In genomic region chr6:154197176-154197850, GRCh38 we compare ENCODE assay signal across 14 cellular contexts.
DNase-seq lines count a peak whose midpoint lies in the region; ATAC-seq, FAIRE-seq and TF ChIP-seq lines count a peak whose summit lies in the region.
"Had no signal": no experiment of that assay in that cellular context is flagged by ENCODE, and none has a peak within 500 bp of the region (broad histone marks: within the 10 kb centered on the region; RNA-seq: fewer than 3 reads in every experiment).

No MANE protein-coding gene starts in this region.

- no peak overlapping the region for H3K9ac ChIP-seq in astrocyte (ENCODE audit: low read length)

- intact Hi-C loops in left lung (cut with DNase I) (no loop called here), gastrocnemius medialis (cut with DNase I; ENCODE audit: low total_unique reads) (no loop called here)

- in situ Hi-C loops in G401 (cut with HindIII; ENCODE audit: low sequenced_read_pairs) (no loop called here), gastrocnemius medialis (cut with MboI; ENCODE audit: low sequenced_read_pairs in 4 of 4) (no loop called here)

- H3K4me2 ChIP-seq in astrocyte (ENCODE audit: low read length): no peak overlapping the region

- no peak overlapping the region for H2AFZ ChIP-seq in astrocyte (ENCODE audit: low read depth, low read length)

- no peak overlapping the region for H3K4me3 Mint-ChIP-seq in astrocyte (ENCODE audit: unreplicated experiment)
- H3K4me3 Mint-ChIP-seq: stimulated activated memory B cell treated with anti-CD40 and anti-IgM and Interleukin-4, amounts not matched to agents 10 μg/mL and 1 μg/mL and 100 μg/mL, for 72 hours had no signal

- H3K27ac Mint-ChIP-seq in astrocyte (ENCODE audit: unreplicated experiment): no peak overlapping the region
- H3K27ac Mint-ChIP-seq: stimulated activated memory B cell treated with anti-CD40 and anti-IgM and Interleukin-4, amounts not matched to agents 10 μg/mL and 1 μg/mL and 100 μg/mL, for 72 hours had no signal

- no peaks in the 10 kb centered on the region for H3K4me1 Mint-ChIP-seq in astrocyte (ENCODE audit: low read depth, unreplicated experiment)
- H3K4me1 Mint-ChIP-seq: stimulated activated memory B cell treated with anti-CD40 and anti-IgM and Interleukin-4, amounts not matched to agents 10 μg/mL and 1 μg/mL and 100 μg/mL, for 72 hours had no signal

- H3K79me2 ChIP-seq in astrocyte (ENCODE audit: insufficient read depth, low read length): no peaks in the 10 kb centered on the region

- no peak for FAIRE-seq in astrocyte (lab: Jason Lieb, UNC)

- ATAC-seq in left lung (peak; percentile 50), HG02759 (IDR thresholded peaks at IDR 0.05; ENCODE audit: unreplicated experiment) (no peak), gastrocnemius medialis (no peak)
- ATAC-seq: left colon; stimulated activated memory B cell treated with anti-CD40 and anti-IgM and Interleukin-4, amounts not matched to agents 10 μg/mL and 1 μg/mL and 100 μg/mL, for 72 hours had no signal

- no peak overlapping the region for H3K27ac ChIP-seq in astrocyte (ENCODE audit: low read depth, low read length)
- peak overlapping the region in 1 of 2 donors; percentile 16 for H3K27ac ChIP-seq in left lung
- H3K27ac ChIP-seq in gastrocnemius medialis: no peak overlapping the region
- H3K27ac ChIP-seq: sigmoid colon had no signal

- no peaks in the 10 kb centered on the region for H3K36me3 Mint-ChIP-seq in astrocyte (ENCODE audit: low read depth, unreplicated experiment)
- H3K36me3 Mint-ChIP-seq: stimulated activated memory B cell treated with anti-CD40 and anti-IgM and Interleukin-4, amounts not matched to agents 10 μg/mL and 1 μg/mL and 100 μg/mL, for 72 hours had no signal

- no peaks in the 10 kb centered on the region for H3K4me1 ChIP-seq in astrocyte (ENCODE audit: insufficient read depth, low read length)
- H3K4me1 ChIP-seq in left lung: peaks cover 3 to 11% of the 10 kb centered on the region in 2 donors
- H3K4me1 ChIP-seq in gastrocnemius medialis: no peaks in the 10 kb centered on the region
- H3K4me1 ChIP-seq: sigmoid colon had no signal

- no peaks in the 10 kb centered on the region for H3K27me3 ChIP-seq in astrocyte (ENCODE audit: insufficient read depth, low read length)
- H3K27me3 ChIP-seq in left lung: no peaks in the 10 kb centered on the region
- H3K27me3 ChIP-seq in gastrocnemius medialis: no peaks in the 10 kb centered on the region
- H3K27me3 ChIP-seq: sigmoid colon had no signal

- peak; percentile 53 for DNase-seq in AG08396 (ENCODE audit: low spot score)
- DNase-seq in G401 (ENCODE audit: low spot score): peak; percentile 68
- DNase-seq in astrocyte (ENCODE audit: low read depth): peak; percentile 60
- DNase-seq in left lung: no peak
- DNase-seq in stimulated activated CD4-positive, alpha-beta T cell treated with anti-CD3 and anti-CD28 coated beads, Interleukin-15, amount 100 ng/mL, for 24 hours: no peak
- no peak for DNase-seq in germinal center (ENCODE audit: low spot score)
- no peak for DNase-seq in gastrocnemius medialis
- DNase-seq: activated CD8-positive, alpha-beta memory T cell treated with anti-CD3 and anti-CD28 coated beads, Interleukin-2, amount 50 U/mL, for 48 hours; left colon; NCI-H510A; sigmoid colon; SW 1271 had no signal

- H3K9me3 ChIP-seq in astrocyte (ENCODE audit: insufficient read depth, low read depth, low read length) (no peaks in the 10 kb centered on the region), left lung (no peaks in the 10 kb centered on the region), gastrocnemius medialis (no peaks in the 10 kb centered on the region)
- H3K9me3 ChIP-seq: sigmoid colon had no signal

- no peaks in the 10 kb centered on the region for H4K20me1 ChIP-seq in astrocyte (ENCODE audit: insufficient read depth, low read length)

- H3K36me3 ChIP-seq in astrocyte (ENCODE audit: insufficient read depth, low read length) (no peaks in the 10 kb centered on the region), left lung (peaks cover 0 to 11% of the 10 kb centered on the region in 2 donors), gastrocnemius medialis (no peaks in the 10 kb centered on the region)
- H3K36me3 ChIP-seq: sigmoid colon had no signal

- peaks cover 3% of the 10 kb centered on the region for H3K9me3 Mint-ChIP-seq in astrocyte (ENCODE audit: unreplicated experiment)
- H3K9me3 Mint-ChIP-seq: stimulated activated memory B cell treated with anti-CD40 and anti-IgM and Interleukin-4, amounts not matched to agents 10 μg/mL and 1 μg/mL and 100 μg/mL, for 72 hours had no signal

- H3K27me3 Mint-ChIP-seq in astrocyte (ENCODE audit: low read depth, unreplicated experiment): no peaks in the 10 kb centered on the region
- H3K27me3 Mint-ChIP-seq: stimulated activated memory B cell treated with anti-CD40 and anti-IgM and Interleukin-4, amounts not matched to agents 10 μg/mL and 1 μg/mL and 100 μg/mL, for 72 hours had no signal

- TF ChIP-seq POLR2A in gastrocnemius medialis (IDR thresholded peaks at IDR 0.05): no peak

- TF ChIP-seq CTCF in astrocyte (IDR thresholded peaks at IDR 0.05; ENCODE audit: insufficient read depth, low read depth, low read length) (no peak), left lung (IDR thresholded peaks at IDR 0.05) (no peak), gastrocnemius medialis (IDR thresholded peaks at IDR 0.05 in 4 of 5, conservative IDR thresholded peaks at IDR 0.05 in 1 of 5) (no peak)

- no peak overlapping the region for H3K4me3 ChIP-seq in astrocyte (ENCODE audit: insufficient read depth, low read depth, low read length)
- H3K4me3 ChIP-seq in left lung: no peak overlapping the region
- H3K4me3 ChIP-seq in gastrocnemius medialis: no peak overlapping the region
- H3K4me3 ChIP-seq: sigmoid colon had no signal

Comparison
In these comparisons a context has a peak if more than half of its experiments do, and no peak if none do; other contexts are left out.
1. DNase-seq: peak in AG08396 (single experiment), G401 (single experiment) and astrocyte (single experiment); none in left lung (0 of 2), stimulated activated CD4-positive, alpha-beta T cell treated with anti-CD3 and anti-CD28 coated beads, Interleukin-15, amount 100 ng/mL, for 24 hours (single experiment), germinal center (single experiment) and gastrocnemius medialis (0 of 2).